In the genomic region with DNA sequence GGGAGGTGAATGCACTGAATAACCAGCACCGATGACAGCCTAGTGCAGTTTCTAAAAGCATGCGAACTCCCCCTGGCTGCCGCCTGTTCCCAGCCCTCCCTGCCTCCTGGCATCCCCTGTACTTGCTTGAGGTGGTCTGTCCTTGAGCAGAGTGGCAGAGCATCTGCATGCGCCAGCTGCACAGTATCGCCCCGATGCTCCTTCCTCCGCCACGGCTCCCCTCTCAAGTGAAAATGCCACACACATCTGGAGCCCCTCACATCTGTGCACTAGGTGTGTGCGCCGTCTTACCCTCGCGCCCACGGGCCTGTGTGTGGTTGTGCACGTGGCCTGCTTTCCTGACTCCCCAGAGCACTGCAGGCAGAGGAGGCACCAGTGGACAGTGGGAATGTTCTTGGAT, we compare ENCODE assay signal across 31 cellular contexts.
"Had no signal": no experiment of that assay in that cellular context is flagged by ENCODE, and none has a peak within 500 bp of the region (broad histone marks: within the 10 kb centered on the region; RNA-seq: fewer than 3 reads in every experiment).

No MANE protein-coding gene starts in this region.

- H3K27ac ChIP-seq: ascending aorta, WERI-Rb-1 had no signal

- H3K4me1 ChIP-seq: ascending aorta had no signal

- H3K4me1 Mint-ChIP-seq: activated CD4-positive, alpha-beta T cell treated with anti-CD3 and anti-CD28 coated beads, Interleukin-2, amount 10 ng/mL, durations not matched to agents 24 days and 14 days; activated naive CD4-positive, alpha-beta T cell treated with anti-CD3 and anti-CD28 coated beads, Interleukin-2, amount 50 U/mL, for 24 hours had no signal

- ATAC-seq: activated CD8-positive, alpha-beta T cell treated with anti-CD3 and anti-CD28 coated beads for 36 hours; Panc1; SK-N-SH treated with all-trans-retinoic acid at 6 μM for 48 hours; T-cell; T-helper 17 cell had no signal

- H3K9me3 Mint-ChIP-seq: activated CD4-positive, alpha-beta T cell treated with anti-CD3 and anti-CD28 coated beads, Interleukin-2, amount 10 ng/mL, durations not matched to agents 24 days and 14 days; activated naive CD4-positive, alpha-beta T cell treated with anti-CD3 and anti-CD28 coated beads, Interleukin-2, amount 50 U/mL, for 24 hours; activated T-cell treated with anti-CD3 and anti-CD28 coated beads, Interleukin-2, amount 50 U/mL, for 24 hours; activated T-helper 2 cell treated with anti-CD3 and anti-CD28 coated beads, Interferon-gamma antibody, Interleukin-2, Interleukin-4, amounts not matched to agents 10 μg/mL and 5 μg/mL and 100 μg/mL, durations not matched to agents 14 hours and 24 hours and 36 hours; T-cell had no signal

- H3K4me3 Mint-ChIP-seq: activated CD4-positive, alpha-beta T cell treated with anti-CD3 and anti-CD28 coated beads, Interleukin-2, amount 10 ng/mL, durations not matched to agents 24 days and 14 days; activated CD8-positive, alpha-beta T cell treated with anti-CD3 and anti-CD28 coated beads for 36 hours; activated naive CD4-positive, alpha-beta T cell treated with anti-CD3 and anti-CD28 coated beads, Interleukin-2, amount 50 U/mL, for 24 hours; activated naive CD8-positive, alpha-beta T cell treated with anti-CD3 and anti-CD28 coated beads, Interleukin-2, amount 10 ng/mL, durations not matched to agents 7 days and 5 days; activated T-cell treated with anti-CD3 and anti-CD28 coated beads, Interleukin-2, amount 50 U/mL, for 24 hours; T-cell; T-helper 17 cell had no signal

- H3K36me3 ChIP-seq: MG63 had no signal

- DNase-seq: activated CD4-positive, alpha-beta T cell treated with anti-CD3 and anti-CD28 coated beads for 1 hour; activated CD4-positive, alpha-beta T cell treated with anti-CD3 and anti-CD28 coated beads, Interleukin-2, amount 10 ng/mL, durations not matched to agents 24 days and 14 days; activated CD4-positive, alpha-beta T cell treated with anti-CD3 and anti-CD28 coated beads, Interleukin-2, amount 50 U/mL, for 4 hours; activated CD4-positive, CD25-positive, alpha-beta regulatory T cell; activated CD8-positive, alpha-beta T cell treated with anti-CD3 and anti-CD28 coated beads for 36 hours; activated gamma-delta T cell; activated naive CD4-positive, alpha-beta T cell treated with Interleukin-2 at 50 U/mL for 16 hours; activated naive CD8-positive, alpha-beta T cell treated with anti-CD3 and anti-CD28 coated beads, Interleukin-2, amount 10 ng/mL, durations not matched to agents 7 days and 5 days; activated T-cell treated with anti-CD3 and anti-CD28 coated beads, Interleukin-2, amount 50 U/mL, for 24 hours; amygdala; Kasumi-1; KG1; MG63; NCI-H1048; NCI-H1105 treated with DMSO at 0.1 percent for 48 hours; NCI-H1436; NCI-H1694; NCI-H2029; NCI-H345; NCI-H524 treated with DMSO at 0.1 percent for 48 hours; RPMI8226; SIG-M5; T-cell; T-helper 17 cell; T-helper 9 cell; WERI-Rb-1 had no signal

- H3K27me3 Mint-ChIP-seq: activated CD4-positive, alpha-beta T cell treated with anti-CD3 and anti-CD28 coated beads, Interleukin-2, amount 10 ng/mL, durations not matched to agents 24 days and 14 days; activated CD8-positive, alpha-beta T cell treated with anti-CD3 and anti-CD28 coated beads for 36 hours; activated naive CD4-positive, alpha-beta T cell treated with anti-CD3 and anti-CD28 coated beads, Interleukin-2, amount 50 U/mL, for 24 hours; activated naive CD8-positive, alpha-beta T cell treated with anti-CD3 and anti-CD28 coated beads, Interleukin-2, amount 10 ng/mL, durations not matched to agents 7 days and 5 days; activated T-cell treated with anti-CD3 and anti-CD28 coated beads, Interleukin-2, amount 50 U/mL, for 24 hours; T-cell; T-helper 17 cell had no signal

- H3K4me3 ChIP-seq: ascending aorta, MG63 had no signal

- H3K27me3 ChIP-seq: ascending aorta, MG63 had no signal

- H3K9me3 ChIP-seq: ascending aorta, MG63 had no signal

- H3K27ac Mint-ChIP-seq: activated CD4-positive, alpha-beta T cell treated with anti-CD3 and anti-CD28 coated beads, Interleukin-2, amount 10 ng/mL, durations not matched to agents 24 days and 14 days; activated CD8-positive, alpha-beta T cell treated with anti-CD3 and anti-CD28 coated beads for 36 hours; activated naive CD4-positive, alpha-beta T cell treated with anti-CD3 and anti-CD28 coated beads, Interleukin-2, amount 50 U/mL, for 24 hours; activated naive CD8-positive, alpha-beta T cell treated with anti-CD3 and anti-CD28 coated beads, Interleukin-2, amount 10 ng/mL, durations not matched to agents 7 days and 5 days; activated T-cell treated with anti-CD3 and anti-CD28 coated beads, Interleukin-2, amount 50 U/mL, for 24 hours; activated T-helper 2 cell treated with anti-CD3 and anti-CD28 coated beads, Interferon-gamma antibody, Interleukin-2, Interleukin-4, amounts not matched to agents 10 μg/mL and 5 μg/mL and 100 μg/mL, durations not matched to agents 14 hours and 24 hours and 36 hours; T-cell had no signal
